Comparison of ENCODE assay signal across 9 cellular contexts in the genomic region with DNA sequence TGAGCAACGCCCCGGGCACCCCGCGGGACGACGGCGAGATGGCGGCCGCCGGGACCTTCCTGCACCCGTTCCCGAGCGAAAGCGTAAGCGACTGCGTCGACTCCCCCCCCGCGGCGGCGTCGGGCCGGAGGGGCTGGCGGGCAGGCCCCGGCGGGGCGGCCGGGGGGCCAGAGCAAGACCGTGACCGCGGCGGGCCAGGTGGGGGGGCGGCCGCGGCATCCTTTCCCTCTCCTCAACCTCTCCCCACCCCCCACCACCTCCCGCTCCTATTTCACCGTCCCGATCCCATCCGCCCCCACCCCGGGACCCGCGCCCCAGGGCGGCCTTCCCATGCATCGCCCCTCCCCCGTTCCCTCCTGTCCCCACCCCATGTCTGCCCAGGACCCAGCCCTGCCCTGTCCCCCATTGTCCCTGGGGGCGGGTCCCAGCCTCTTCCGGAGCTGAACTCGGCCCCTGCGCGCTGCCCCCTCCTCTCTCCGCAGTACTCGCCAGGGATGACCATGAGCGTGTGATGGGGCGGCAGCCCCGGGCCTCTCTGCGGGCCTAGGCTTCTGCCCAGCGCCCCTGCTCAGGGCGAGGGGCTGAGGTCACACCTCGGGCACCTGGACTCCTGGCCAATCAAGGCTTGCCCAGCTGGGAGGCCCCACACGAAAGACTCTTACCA. TPM values are rescaled to one million over a fixed set of nuclear protein-coding genes. Genes with fewer than 3 reads are reported as not detected.
DNase-seq lines count a peak whose midpoint lies in the region; ATAC-seq and TF ChIP-seq lines count a peak whose summit lies in the region.
"Had no signal": no experiment of that assay in that cellular context is flagged by ENCODE, and none has a peak within 500 bp of the region (broad histone marks: within the 10 kb centered on the region; RNA-seq: fewer than 3 reads in every experiment).

No MANE protein-coding gene starts in this region.

- H3K36me3 Mint-ChIP-seq in HFFc6 (ENCODE audit: low read depth): peaks cover 14% of the 10 kb centered on the region

- no peak overlapping the region for H4K8ac ChIP-seq in mesendoderm (ENCODE audit: low read depth, low read length)

- peaks cover 21% of the 10 kb centered on the region for H3K27me3 Mint-ChIP-seq in HFFc6 (ENCODE audit: insufficient read depth)

- no peaks in the 10 kb centered on the region for H3K79me2 ChIP-seq in mesendoderm (ENCODE audit: control insufficient read depth, insufficient read depth, low read length)

- no peaks in the 10 kb centered on the region for H3K79me1 ChIP-seq in mesendoderm (ENCODE audit: low read length)

- H3K23ac ChIP-seq in mesendoderm (ENCODE audit: low read length): no peak overlapping the region

- no peak overlapping the region for H3K4ac ChIP-seq in mesendoderm (ENCODE audit: low read depth, low read length)

- no CpG with 5 or more reads among the region's 60 CpGs for WGBS in mesendoderm (ENCODE audit: extremely low coverage, insufficient coverage, low lambda C conversion rate)

- no peak overlapping the region for H2AK5ac ChIP-seq in mesendoderm (ENCODE audit: low read length)

- ATAC-seq in HG03280 (IDR thresholded peaks at IDR 0.05; ENCODE audit: unreplicated experiment) (no peak), HG03108 (IDR thresholded peaks at IDR 0.05; ENCODE audit: unreplicated experiment) (no peak)

- peaks cover 8% of the 10 kb centered on the region for H3K9me3 Mint-ChIP-seq in HFFc6

- no peak overlapping the region for H2BK120ac ChIP-seq in mesendoderm (ENCODE audit: low read depth, low read length)

- H2BK5ac ChIP-seq in mesendoderm (ENCODE audit: low read length): no peak overlapping the region

- H3K27ac Mint-ChIP-seq in HFFc6: no peak overlapping the region

- no peak for TF ChIP-seq CTCF in HFFc6 (IDR thresholded peaks at IDR 0.05)
- TF ChIP-seq CTCF in brain microvascular endothelial cell (IDR thresholded peaks at IDR 0.05; ENCODE audit: low read depth, low read length, missing control alignments): no peak

- H3K9ac ChIP-seq in mesendoderm (ENCODE audit: low read length): peak overlapping the region; percentile 63

- H3K4me3 ChIP-seq in brain microvascular endothelial cell (ENCODE audit: low read depth, low read length) (peak overlapping the region; percentile 58), mesendoderm (ENCODE audit: low read length) (no peak overlapping the region)

- peaks cover 7% of the 10 kb centered on the region for H3K4me1 ChIP-seq in mesendoderm (ENCODE audit: control insufficient read depth, low read depth, low read length)

- H3K56ac ChIP-seq in mesendoderm (ENCODE audit: low read length): peak overlapping the region; percentile 70

- H3K36me3 ChIP-seq in brain microvascular endothelial cell (replicated peaks) (peaks cover 16% of the 10 kb centered on the region), mesendoderm (ENCODE audit: control insufficient read depth, insufficient read depth, low read length) (peaks cover 4% of the 10 kb centered on the region)

- H3K18ac ChIP-seq in mesendoderm (ENCODE audit: low read length): peak overlapping the region; percentile 91

- DNase-seq in 8988T (peak; percentile 51), HFFc6 (no peak), brain microvascular endothelial cell (no peak), mesendoderm (peak; percentile 74), NCI-H526 treated with DMSO at 0.1 percent for 48 hours (lab: John Stamatoyannopoulos, UW) (no peak), NCI-H1930 (lab: John Stamatoyannopoulos, UW) (no peak)
- DNase-seq: activated effector memory CD4-positive, alpha-beta T cell treated with anti-CD3 and anti-CD28 coated beads, Interleukin-2, amount 50 U/mL, for 16 hours had no signal

- H3K4me2 ChIP-seq in mesendoderm (ENCODE audit: low read length): peak overlapping the region; percentile 13

- H2BK15ac ChIP-seq in mesendoderm (replicated peaks; ENCODE audit: low read depth): no peak overlapping the region

- H3K4me1 Mint-ChIP-seq in HFFc6 (ENCODE audit: low read depth): peaks cover 9% of the 10 kb centered on the region

- in situ Hi-C loops in brain microvascular endothelial cell (cut with HindIII; ENCODE audit: low pct_ligation_motif_present, low sequenced_read_pairs): no loop called here

- H3K27ac ChIP-seq in brain microvascular endothelial cell (no peak overlapping the region), mesendoderm (ENCODE audit: low read depth, low read length) (peak overlapping the region; percentile 59)

- peak overlapping the region; percentile 57 for H3K4me3 Mint-ChIP-seq in HFFc6

- H3K27me3 ChIP-seq in brain microvascular endothelial cell (replicated peaks) (no peaks in the 10 kb centered on the region), mesendoderm (ENCODE audit: insufficient read depth, low read length, poor library complexity) (no peaks in the 10 kb centered on the region)

- no peak overlapping the region for H4K5ac ChIP-seq in mesendoderm (ENCODE audit: low read length)

RNA-seq across cellular contexts. Expression of a gene that starts 4.1 kb away (rescaled TPM):
- 1 to 10 TPM; 2.3 to 3.7 (median 3.2) TPM for total RNA-seq in HFFc6 (2021; fragmentation: NEBNext Ultra II Directional; extraction: Animal tissue kit (Norgen Biotek cat#: 25700))
- 76.6 TPM for polyA plus RNA-seq in mesendoderm (2013, experiment 1 of 2)
- polyA plus RNA-seq in mesendoderm (2013, experiment 2 of 2): 79.2 TPM

RNA-seq across cellular contexts. Expression of a gene that starts 14.7 kb away (rescaled TPM):
- total RNA-seq in HFFc6 (2021; fragmentation: NEBNext Ultra II Directional; extraction: Animal tissue kit (Norgen Biotek cat#: 25700)): 10 to 100 TPM; 76.4 to 84.3 (median 80.4) TPM
- polyA plus RNA-seq in mesendoderm (2013, experiment 1 of 2): 35.0 TPM
- polyA plus RNA-seq in mesendoderm (2013, experiment 2 of 2): 35.5 TPM

RNA-seq across cellular contexts. Expression of a gene that starts 36.4 kb away (rescaled TPM):
- not detected for total RNA-seq in HFFc6 (2021; fragmentation: NEBNext Ultra II Directional; extraction: Animal tissue kit (Norgen Biotek cat#: 25700))
- not detected for polyA plus RNA-seq in mesendoderm (2013, experiment 1 of 2)
- 0.03 TPM for polyA plus RNA-seq in mesendoderm (2013, experiment 2 of 2)

RNA-seq across cellular contexts. Expression of a gene that starts 47.9 kb away (rescaled TPM):
- 10 to 100 TPM; 21.3 to 36.9 (median 24.9) TPM for total RNA-seq in HFFc6 (2021; fragmentation: NEBNext Ultra II Directional; extraction: Animal tissue kit (Norgen Biotek cat#: 25700))
- polyA plus RNA-seq in mesendoderm (2013, experiment 1 of 2): 2.1 TPM
- 1.8 TPM for polyA plus RNA-seq in mesendoderm (2013, experiment 2 of 2)

Comparison
In these comparisons a context has a peak if more than half of its experiments do, and no peak if none do; other contexts are left out.
1. DNase-seq: peak in 8988T (single experiment) and mesendoderm (single experiment); none in HFFc6 (single experiment), brain microvascular endothelial cell (single experiment), NCI-H526 treated with DMSO at 0.1 percent for 48 hours (single experiment) and NCI-H1930 (0 of 2).